Comparison of ENCODE assay signal across 9 cellular contexts in the genomic region with DNA sequence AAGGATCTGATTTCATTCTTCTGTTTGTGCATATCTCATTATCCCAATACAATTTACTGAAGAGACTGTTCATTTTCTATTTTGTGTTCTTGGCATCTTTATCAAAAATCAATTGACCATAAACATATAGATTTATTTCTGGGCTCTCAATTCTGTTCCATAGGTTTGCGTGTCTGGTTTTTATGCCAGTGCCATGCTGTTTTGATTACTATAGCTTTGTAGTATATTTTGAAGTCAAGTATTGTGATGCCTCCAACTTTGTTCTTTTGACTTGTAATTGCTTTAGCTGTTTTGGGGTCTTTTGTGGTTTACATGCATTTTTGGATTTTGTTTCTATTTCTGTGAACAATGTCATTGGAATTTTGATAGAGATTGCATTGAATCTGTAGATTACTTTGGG.
"Had no signal": no experiment of that assay in that cellular context is flagged by ENCODE, and none has a peak within 500 bp of the region (broad histone marks: within the 10 kb centered on the region; RNA-seq: fewer than 3 reads in every experiment).

No MANE protein-coding gene starts in this region.

- H3K9me3 ChIP-seq: HAP-1 had no signal

- H3K27ac ChIP-seq: GM23248, HL-60 had no signal

- FAIRE-seq: HepG2 had no signal

- ATAC-seq: HepG2 had no signal

- DNase-seq: GM23248, H7, HFFc6, Kasumi-1, KG1 had no signal

- H3K4me1 Mint-ChIP-seq: IgD-negative memory B cell had no signal

- H3K4me3 Mint-ChIP-seq: HFFc6, IgD-negative memory B cell had no signal

- H3K4me3 ChIP-seq: GM23248, HAP-1 had no signal

- H3K9ac ChIP-seq: GM23248 had no signal

- H3K27ac Mint-ChIP-seq: HFFc6, IgD-negative memory B cell had no signal

- H2AFZ ChIP-seq: GM23248 had no signal

- H3K36me3 Mint-ChIP-seq: IgD-negative memory B cell had no signal

- H3K36me3 ChIP-seq: HAP-1 had no signal
